ENCODE assay signal across 19 cellular contexts in the genomic region with DNA sequence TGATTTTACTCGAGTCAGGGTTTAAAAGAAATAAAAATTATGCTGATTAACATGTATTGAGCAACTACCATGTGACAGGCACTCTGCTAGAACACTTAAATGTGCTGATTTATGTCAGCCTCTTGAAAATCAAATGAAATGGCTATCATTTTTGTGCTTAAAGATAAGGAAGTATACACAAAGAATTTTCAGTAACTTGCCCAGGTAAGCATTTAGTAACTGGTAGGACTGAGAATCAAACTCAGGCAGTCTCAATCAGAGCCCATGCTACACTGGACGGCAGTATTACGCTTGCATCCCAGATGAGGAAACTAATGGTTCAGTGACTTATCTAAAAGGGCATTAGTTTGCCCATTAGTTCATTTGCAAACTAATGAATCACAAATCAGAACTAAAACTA.
DNase-seq lines count a peak whose midpoint lies in the region; ATAC-seq and TF ChIP-seq lines count a peak whose summit lies in the region.
"Had no signal": no experiment of that assay in that cellular context is flagged by ENCODE, and none has a peak within 500 bp of the region (broad histone marks: within the 10 kb centered on the region; RNA-seq: fewer than 3 reads in every experiment).

No MANE protein-coding gene starts in this region.

- no peak overlapping the region for H3K4me3 Mint-ChIP-seq in WTC11
- H3K4me3 Mint-ChIP-seq: CD4-positive, CD25-positive, alpha-beta regulatory T cell; CD8-positive, alpha-beta memory T cell; H9 had no signal

- H3K36me3 Mint-ChIP-seq in WTC11 = no peaks in the 10 kb centered on the region
- H3K36me3 Mint-ChIP-seq: CD4-positive, CD25-positive, alpha-beta regulatory T cell; CD8-positive, alpha-beta memory T cell had no signal

- intact Hi-C loops in left lung (cut with DNase I) (no loop called here), upper lobe of right lung (cut with DNase I) (no loop called here)

- H3K27me3 ChIP-seq in RWPE2 (ENCODE audit: insufficient read depth, poor library complexity, severe bottlenecking) = no peaks in the 10 kb centered on the region
- H3K27me3 ChIP-seq in left lung = no peaks in the 10 kb centered on the region
- no peaks in the 10 kb centered on the region for H3K27me3 ChIP-seq in upper lobe of right lung
- H3K27me3 ChIP-seq: BE2C had no signal

- TF ChIP-seq CTCF in RWPE2 (IDR thresholded peaks at IDR 0.05; ENCODE audit: poor library complexity, severe bottlenecking) (no peak), WTC11 (IDR thresholded peaks at IDR 0.05) (no peak), left lung (IDR thresholded peaks at IDR 0.05) (no peak), upper lobe of right lung (IDR thresholded peaks at IDR 0.05) (no peak), omental fat pad (IDR thresholded peaks at IDR 0.05) (no peak)

- CTCF ChIA-PET in WTC11 (lab: Charles Lee) = no interaction called here

- no peak for ATAC-seq in RWPE2 (ENCODE audit: low read depth)
- no peak for ATAC-seq in WTC11
- ATAC-seq in left lung = peak; percentile 75
- peak; percentile 49 for ATAC-seq in upper lobe of right lung
- ATAC-seq in HG02798 (IDR thresholded peaks at IDR 0.05; ENCODE audit: poor library complexity, unreplicated experiment) = no peak
- no peak for ATAC-seq in omental fat pad (ENCODE audit: low FRiP score)
- ATAC-seq: GM12878 had no signal

- H3K4me1 ChIP-seq in RWPE2 (ENCODE audit: insufficient read depth, poor library complexity, severe bottlenecking) = peaks cover 10% of the 10 kb centered on the region
- H3K4me1 ChIP-seq in left lung = no peaks in the 10 kb centered on the region
- no peaks in the 10 kb centered on the region for H3K4me1 ChIP-seq in upper lobe of right lung
- H3K4me1 ChIP-seq: BE2C had no signal

- no peaks in the 10 kb centered on the region for H3K36me3 ChIP-seq in RWPE2 (ENCODE audit: low read depth)
- no peaks in the 10 kb centered on the region for H3K36me3 ChIP-seq in left lung
- no peaks in the 10 kb centered on the region for H3K36me3 ChIP-seq in upper lobe of right lung
- H3K36me3 ChIP-seq: BE2C had no signal

- H3K4me1 Mint-ChIP-seq in WTC11 = peaks cover 37% of the 10 kb centered on the region
- H3K4me1 Mint-ChIP-seq: CD4-positive, CD25-positive, alpha-beta regulatory T cell; CD8-positive, alpha-beta memory T cell had no signal

- no peak for DNase-seq in RWPE2 (ENCODE audit: low spot score)
- no peak for DNase-seq in WTC11 (ENCODE audit: low spot score)
- DNase-seq in left lung = no peak
- no peak for DNase-seq in upper lobe of right lung
- DNase-seq in kidney tubule cell (ENCODE audit: low spot score) = no peak
- no peak for DNase-seq in omental fat pad (ENCODE audit: low spot score)
- DNase-seq: ACHN; BE2C; C1 segment of cervical spinal cord; CD4-positive, CD25-positive, alpha-beta regulatory T cell; CD8-positive, alpha-beta memory T cell; COR-L47; DMS 273 treated with DMSO at 0.1 percent for 48 hours; DMS53; DND-41; EL had no signal

- POLR2A ChIA-PET in WTC11 (lab: Charles Lee) = no interaction called here

- no peaks in the 10 kb centered on the region for H3K27me3 Mint-ChIP-seq in WTC11 (ENCODE audit: low read depth)
- H3K27me3 Mint-ChIP-seq: CD4-positive, CD25-positive, alpha-beta regulatory T cell; CD8-positive, alpha-beta memory T cell had no signal

- H3K9me3 ChIP-seq in RWPE2 (ENCODE audit: severe bottlenecking) = no peaks in the 10 kb centered on the region
- H3K9me3 ChIP-seq in left lung = no peaks in the 10 kb centered on the region
- H3K9me3 ChIP-seq in upper lobe of right lung = no peaks in the 10 kb centered on the region
- H3K9me3 ChIP-seq: BE2C had no signal

- H3K27ac ChIP-seq in RWPE2 (ENCODE audit: poor library complexity, severe bottlenecking) = peak overlapping the region; percentile 45
- H3K27ac ChIP-seq in left lung = peak overlapping the region in 1 of 2 donors; percentile 24
- no peak overlapping the region for H3K27ac ChIP-seq in upper lobe of right lung

- peak overlapping the region; percentile 57; the same call in 1 of the 2 replicates for H3K27ac Mint-ChIP-seq in WTC11
- H3K27ac Mint-ChIP-seq: CD4-positive, CD25-positive, alpha-beta regulatory T cell; CD8-positive, alpha-beta memory T cell had no signal

- H3K9me3 Mint-ChIP-seq in WTC11 = peaks cover 6% of the 10 kb centered on the region

- H3K4me3 ChIP-seq in RWPE2 (ENCODE audit: severe bottlenecking) (no peak overlapping the region), left lung (no peak overlapping the region), upper lobe of right lung (no peak overlapping the region)
- H3K4me3 ChIP-seq: GM12878 had no signal

TF ChIP-seq in WTC11, 78 proteins besides CTCF, POLR2A, EP300 and RAD21 (continues in another document):
- TF ChIP-seq, protein P1, sequence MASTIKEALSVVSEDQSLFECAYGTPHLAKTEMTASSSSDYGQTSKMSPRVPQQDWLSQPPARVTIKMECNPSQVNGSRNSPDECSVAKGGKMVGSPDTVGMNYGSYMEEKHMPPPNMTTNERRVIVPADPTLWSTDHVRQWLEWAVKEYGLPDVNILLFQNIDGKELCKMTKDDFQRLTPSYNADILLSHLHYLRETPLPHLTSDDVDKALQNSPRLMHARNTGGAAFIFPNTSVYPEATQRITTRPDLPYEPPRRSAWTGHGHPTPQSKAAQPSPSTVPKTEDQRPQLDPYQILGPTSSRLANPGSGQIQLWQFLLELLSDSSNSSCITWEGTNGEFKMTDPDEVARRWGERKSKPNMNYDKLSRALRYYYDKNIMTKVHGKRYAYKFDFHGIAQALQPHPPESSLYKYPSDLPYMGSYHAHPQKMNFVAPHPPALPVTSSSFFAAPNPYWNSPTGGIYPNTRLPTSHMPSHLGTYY (CRISPR knock-in tag; IDR thresholded peaks at IDR 0.05) = no peak
- TF ChIP-seq, protein P2, sequence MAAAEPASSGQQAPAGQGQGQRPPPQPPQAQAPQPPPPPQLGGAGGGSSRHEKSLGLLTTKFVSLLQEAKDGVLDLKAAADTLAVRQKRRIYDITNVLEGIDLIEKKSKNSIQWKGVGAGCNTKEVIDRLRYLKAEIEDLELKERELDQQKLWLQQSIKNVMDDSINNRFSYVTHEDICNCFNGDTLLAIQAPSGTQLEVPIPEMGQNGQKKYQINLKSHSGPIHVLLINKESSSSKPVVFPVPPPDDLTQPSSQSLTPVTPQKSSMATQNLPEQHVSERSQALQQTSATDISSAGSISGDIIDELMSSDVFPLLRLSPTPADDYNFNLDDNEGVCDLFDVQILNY (CRISPR knock-in tag; IDR thresholded peaks at IDR 0.05) = no peak
- TF ChIP-seq ZNF138 (CRISPR knock-in tag; conservative IDR thresholded peaks at IDR 0.05) (no peak), ZNF219 (CRISPR knock-in tag; IDR thresholded peaks at IDR 0.05; ENCODE audit: borderline replicate concordance) (no peak), ZNF396 (CRISPR knock-in tag; IDR thresholded peaks at IDR 0.05; ENCODE audit: borderline replicate concordance) (no peak), KAT7 (CRISPR knock-in tag; IDR thresholded peaks at IDR 0.05; ENCODE audit: borderline replicate concordance) (no peak), MXD4 (CRISPR knock-in tag; IDR thresholded peaks at IDR 0.05; ENCODE audit: borderline replicate concordance) (no peak), NFYB (CRISPR knock-in tag; conservative IDR thresholded peaks at IDR 0.05; ENCODE audit: low read depth) (no peak), SOX15 (CRISPR knock-in tag; IDR thresholded peaks at IDR 0.05) (no peak), E2F4 (CRISPR knock-in tag; IDR thresholded peaks at IDR 0.05; ENCODE audit: borderline replicate concordance, low read depth) (no peak), MYBL2 (CRISPR knock-in tag; IDR thresholded peaks at IDR 0.05) (no peak), IRF1 (CRISPR knock-in tag; IDR thresholded peaks at IDR 0.05) (no peak), IRF2 (CRISPR knock-in tag; IDR thresholded peaks at IDR 0.05; ENCODE audit: borderline replicate concordance, low read depth) (no peak), HMGA2 (CRISPR knock-in tag; IDR thresholded peaks at IDR 0.05) (no peak)

Comparison
In these comparisons a context has a peak if more than half of its experiments do, and no peak if none do; other contexts are left out.
1. ATAC-seq: peak in left lung (single experiment) and upper lobe of right lung (single experiment); none in RWPE2 (single experiment), WTC11 (single experiment), HG02798 (single experiment) and omental fat pad (single experiment).